ENCODE assay signal across 8 cellular contexts in the genomic region with DNA sequence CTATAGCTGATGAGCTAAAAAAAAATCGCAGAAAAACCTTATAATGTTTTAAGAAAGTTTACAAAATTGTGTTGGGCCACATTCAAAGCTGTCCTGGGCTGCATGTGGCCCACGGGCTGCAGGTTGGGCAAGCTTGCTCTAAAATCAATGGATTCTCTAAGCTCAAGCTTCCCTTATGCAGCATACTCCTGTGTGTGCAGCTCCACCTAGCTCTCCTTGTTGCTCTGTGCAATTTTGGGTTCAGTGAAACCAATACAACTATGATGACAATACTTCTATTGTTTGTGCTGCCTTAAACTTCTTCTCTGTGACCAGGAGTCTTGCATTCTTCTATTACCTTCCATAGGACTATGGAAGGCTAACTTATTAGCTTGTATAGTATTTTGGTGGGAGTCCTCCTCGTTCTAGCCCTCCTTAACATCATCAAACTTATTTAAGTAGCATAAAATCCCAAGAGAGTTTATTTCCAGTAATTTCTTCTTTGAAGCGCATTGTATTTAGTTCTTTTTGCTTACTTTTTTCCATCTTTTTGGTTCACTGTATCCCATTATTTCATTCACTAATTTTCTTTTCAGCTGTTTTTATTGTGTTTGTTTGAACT.
DNase-seq lines count a peak whose midpoint lies in the region; ATAC-seq and TF ChIP-seq lines count a peak whose summit lies in the region.

No MANE protein-coding gene starts in this region.

- peak; percentile 74 for TF ChIP-seq CTCF in NB4 (IDR thresholded peaks at IDR 0.05; ENCODE audit: low read depth, low read length)

- no peak overlapping the region for H3K9ac ChIP-seq in neuronal stem cell (ENCODE audit: low read depth, low read length, poor library complexity)

- H3K18ac ChIP-seq in neuronal stem cell (ENCODE audit: low read length) = no peak overlapping the region

- no peak overlapping the region for H2BK12ac ChIP-seq in neuronal stem cell (ENCODE audit: low read length)

- no peaks in the 10 kb centered on the region for H3K79me1 ChIP-seq in neuronal stem cell (ENCODE audit: low read depth, low read length)

- H3K23ac ChIP-seq in neuronal stem cell (ENCODE audit: low read depth, low read length, poor library complexity) = no peak overlapping the region

- H3K9me3 ChIP-seq in neuronal stem cell (replicated peaks in 1 of 2; ENCODE audit: control insufficient read depth in 2 of 2, insufficient read depth in 1 of 2, low read depth in 1 of 2, low read length in 2 of 2) = no peaks in the 10 kb centered on the region

- DNase-seq in NCI-H1092 treated with DMSO at 0.1 percent for 48 hours (lab: John Stamatoyannopoulos, UW) = peak; percentile 17
- DNase-seq in NCI-H1092 (lab: John Stamatoyannopoulos, UW) = no peak
- DNase-seq in NB4 (ENCODE audit: low read depth) = peak; percentile 80
- DNase-seq in T47D (ENCODE audit: low read depth in 1 of 2, low spot score in 1 of 2) = peak; percentile 22 to 76
- peak; percentile 9 for DNase-seq in neuronal stem cell (ENCODE audit: low spot score)
- no peak for DNase-seq in NCI-H1694 (lab: John Stamatoyannopoulos, UW)

- H2AK5ac ChIP-seq in neuronal stem cell (ENCODE audit: low read depth, low read length) = no peak overlapping the region

- H3K27me3 ChIP-seq in neuronal stem cell (ENCODE audit: control insufficient read depth in 3 of 3, insufficient read depth in 3 of 3, low read depth in 1 of 3, low read length in 3 of 3) = no peaks in the 10 kb centered on the region

- no CpG with 5 or more reads among the region's 4 CpGs for WGBS in neuronal stem cell (ENCODE audit: extremely low coverage in 2 of 2, insufficient read length in 2 of 2, insufficient replicate concordance in 1 of 2), 2 donors

- in situ Hi-C loops in T47D (cut with HindIII; ENCODE audit: low pct_unique_long_range_greater_than_20kb, low sequenced_read_pairs) = no loop called here

- H3K4me2 ChIP-seq in neuronal stem cell (ENCODE audit: insufficient read depth, low read length, poor library complexity, severe bottlenecking) = no peak overlapping the region

- H3K4me1 ChIP-seq in neuronal stem cell (ENCODE audit: control insufficient read depth in 2 of 2, insufficient read depth in 1 of 2, low read depth in 1 of 2, low read length in 2 of 2) = no peaks in the 10 kb centered on the region

- no peak overlapping the region for H4K8ac ChIP-seq in neuronal stem cell (ENCODE audit: low read depth, low read length)

- H3K36me3 ChIP-seq in neuronal stem cell (replicated peaks in 1 of 2; ENCODE audit: control insufficient read depth in 2 of 2, insufficient read depth in 2 of 2, low read length in 2 of 2) = no peaks in the 10 kb centered on the region

- no peak overlapping the region for H2BK15ac ChIP-seq in neuronal stem cell (ENCODE audit: low read length)

- H2BK5ac ChIP-seq in neuronal stem cell (ENCODE audit: low read length) = no peak overlapping the region

- no peak overlapping the region for H2AFZ ChIP-seq in neuronal stem cell (ENCODE audit: low read length)

- TF ChIP-seq POLR2A in NB4 (IDR thresholded peaks at IDR 0.05; ENCODE audit: extremely low read depth, insufficient read length) = no peak

- no peak overlapping the region for H3K27ac ChIP-seq in neuronal stem cell (replicated peaks; ENCODE audit: low read length)

- ATAC-seq in GM21825 (IDR thresholded peaks at IDR 0.05; ENCODE audit: unreplicated experiment) (peak; percentile 73), HG03354 (IDR thresholded peaks at IDR 0.05; ENCODE audit: poor library complexity, severe bottlenecking, unreplicated experiment) (no peak)

- H3K4me3 ChIP-seq in NB4 (ENCODE audit: low read depth, low read length) = no peak overlapping the region
- H3K4me3 ChIP-seq in neuronal stem cell (ENCODE audit: low read length in 2 of 2) = no peak overlapping the region

- no peak overlapping the region for H4K91ac ChIP-seq in neuronal stem cell (ENCODE audit: low read depth, low read length, poor library complexity)

- H3K4ac ChIP-seq in neuronal stem cell (ENCODE audit: low read length) = no peak overlapping the region

- H2BK120ac ChIP-seq in neuronal stem cell (ENCODE audit: low read depth, low read length) = no peak overlapping the region

- no peak overlapping the region for H3K14ac ChIP-seq in neuronal stem cell (ENCODE audit: low read length)

Comparison
In these comparisons a context has a peak if more than half of its experiments do, and no peak if none do; other contexts are left out.
1. DNase-seq: peak in NCI-H1092 treated with DMSO at 0.1 percent for 48 hours (single experiment), NB4 (single experiment), T47D (2 of 2) and neuronal stem cell (single experiment); none in NCI-H1092 (single experiment) and NCI-H1694 (single experiment).